Comparison of ENCODE assay signal across 19 cellular contexts in genomic region chr12:107906719-107907118, GRCh38.
"Had no signal": no experiment of that assay in that cellular context is flagged by ENCODE, and none has a peak within 500 bp of the region (broad histone marks: within the 10 kb centered on the region; RNA-seq: fewer than 3 reads in every experiment).

No MANE protein-coding gene starts in this region.

- H3K27ac ChIP-seq: coronary artery, neutrophil, sigmoid colon, skin epidermis, stomach, thoracic aorta, transverse colon had no signal

- H3K36me3 ChIP-seq: neutrophil, sigmoid colon, stomach, thoracic aorta, transverse colon had no signal

- H3K4me3 ChIP-seq: coronary artery, sigmoid colon, skin epidermis, stomach, thoracic aorta, transverse colon had no signal

- H3K9me3 ChIP-seq: neutrophil, sigmoid colon, stomach, thoracic aorta, transverse colon had no signal

- DNase-seq: effector CD4-positive, alpha-beta T cell; endodermal cell; foreskin melanocyte; head of caudate nucleus; hippocampal formation; mammary epithelial cell; naive thymus-derived CD8-positive, alpha-beta T cell; sigmoid colon; stimulated activated CD4-positive, alpha-beta T cell treated with anti-CD3 and anti-CD28 coated beads, Interleukin-2, amount 100 ng/mL, for 24 hours; stimulated activated CD4-positive, alpha-beta T cell treated with anti-CD3 and anti-CD28 coated beads, Interleukin-4, amount 100 ng/mL, for 4 hours; stimulated activated naive CD4-positive, alpha-beta T cell; stomach; substantia nigra; transverse colon had no signal

- H3K9me3 Mint-ChIP-seq: endodermal cell; naive thymus-derived CD8-positive, alpha-beta T cell had no signal

- H3K4me3 Mint-ChIP-seq: endodermal cell; naive thymus-derived CD8-positive, alpha-beta T cell had no signal

- H3K27ac Mint-ChIP-seq: endodermal cell; naive thymus-derived CD8-positive, alpha-beta T cell had no signal

- ATAC-seq: left lobe of liver; naive thymus-derived CD8-positive, alpha-beta T cell had no signal
